Comparison of ENCODE assay signal across 33 cellular contexts in the genomic region with DNA sequence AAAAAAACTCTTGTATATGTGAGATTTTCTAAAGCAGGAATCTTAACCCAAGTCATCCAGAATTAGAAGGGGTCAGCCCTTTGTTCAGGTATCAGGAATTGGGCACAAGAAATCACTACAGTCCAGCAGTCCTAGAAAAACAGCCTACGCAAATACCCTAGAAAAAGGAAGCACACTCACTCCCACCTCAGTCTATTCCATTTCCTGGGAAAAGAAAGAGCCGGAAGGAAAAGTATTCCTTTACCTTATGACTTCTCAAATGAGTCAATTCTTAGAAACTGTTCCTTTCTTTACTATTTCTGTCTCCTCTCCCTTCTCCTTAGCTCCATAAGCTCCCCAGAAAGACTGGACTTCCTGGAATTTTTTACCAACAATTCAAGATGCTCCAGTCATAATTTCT.
"Had no signal": no experiment of that assay in that cellular context is flagged by ENCODE, and none has a peak within 500 bp of the region (broad histone marks: within the 10 kb centered on the region; RNA-seq: fewer than 3 reads in every experiment).

No MANE protein-coding gene starts in this region.

- H3K4me3 ChIP-seq: ascending aorta, body of pancreas, breast epithelium, K562, PC-9, SJCRH30, SK-N-MC had no signal

- ATAC-seq: activated T-cell treated with anti-CD3 and anti-CD28 coated beads, Interleukin-2, amount 50 U/mL, for 72 hours; activated T-helper 17 cell treated with anti-CD3 and anti-CD28 coated beads, Interleukin-2, amount 50 U/mL, for 72 hours; body of pancreas; K562 had no signal

- H3K4me1 ChIP-seq: ascending aorta, body of pancreas, breast epithelium, SJCRH30 had no signal

- H3K9me3 ChIP-seq: ascending aorta, body of pancreas, breast epithelium, SJCRH30 had no signal

- H3K9me3 Mint-ChIP-seq: activated CD4-positive, alpha-beta memory T cell treated with anti-CD3 and anti-CD28 coated beads, Interleukin-2, amount 10 ng/mL, durations not matched to agents 7 days and 5 days; activated naive CD8-positive, alpha-beta T cell treated with anti-CD3 and anti-CD28 coated beads for 36 hours; activated T-cell treated with anti-CD3 and anti-CD28 coated beads, Interleukin-2, amount 50 U/mL, for 72 hours; activated T-helper 17 cell treated with anti-CD3 and anti-CD28 coated beads, Interleukin-2, amount 50 U/mL, for 72 hours had no signal

- H2AFZ ChIP-seq: PC-9 had no signal

- DNase-seq: activated CD4-positive, alpha-beta memory T cell treated with anti-CD3 and anti-CD28 coated beads, Interleukin-2, amount 10 ng/mL, durations not matched to agents 7 days and 5 days; activated CD4-positive, alpha-beta T cell treated with anti-CD3 and anti-CD28 coated beads for 1 hour; activated CD4-positive, alpha-beta T cell treated with anti-CD3 and anti-CD28 coated beads for 48 hours; activated CD4-positive, CD25-positive, alpha-beta regulatory T cell; activated CD8-positive, alpha-beta memory T cell treated with anti-CD3 and anti-CD28 coated beads for 24 hours; activated effector memory CD4-positive, alpha-beta T cell treated with anti-CD3 and anti-CD28 coated beads, Interleukin-2, amount 50 U/mL, for 16 hours; activated naive CD4-positive, alpha-beta T cell; activated naive CD4-positive, alpha-beta T cell treated with anti-CD3 and anti-CD28 coated beads, Interleukin-2, amount 50 U/mL, for 16 hours; activated naive CD8-positive, alpha-beta T cell treated with anti-CD3 and anti-CD28 coated beads for 36 hours; activated T-cell treated with anti-CD3 and anti-CD28 coated beads, Interleukin-2, amount 50 U/mL, for 1 hour; activated T-cell treated with anti-CD3 and anti-CD28 coated beads, Interleukin-2, amount 50 U/mL, for 72 hours; amniotic stem cell; body of pancreas; NCI-H1092 treated with DMSO at 0.1 percent for 48 hours; NCI-H1417; NCI-H146; NCI-H187; NCI-H2029 treated with DMSO at 0.1 percent for 48 hours; NCI-H2171 treated with DMSO at 0.1 percent for 48 hours; NCI-H2227 treated with DMSO at 0.1 percent for 48 hours; NCI-H446; NCI-H510A treated with DMSO at 0.1 percent for 48 hours; NCI-H69; PC-9; SHP77; SJCRH30; T1000; WERI-Rb-1 had no signal

- H3K36me3 ChIP-seq: ascending aorta, breast epithelium, SJCRH30, WERI-Rb-1 had no signal

- H3K27ac Mint-ChIP-seq: activated CD4-positive, alpha-beta memory T cell treated with anti-CD3 and anti-CD28 coated beads, Interleukin-2, amount 10 ng/mL, durations not matched to agents 7 days and 5 days; activated naive CD8-positive, alpha-beta T cell treated with anti-CD3 and anti-CD28 coated beads for 36 hours; activated T-cell treated with anti-CD3 and anti-CD28 coated beads, Interleukin-2, amount 50 U/mL, for 72 hours; activated T-helper 17 cell treated with anti-CD3 and anti-CD28 coated beads, Interleukin-2, amount 50 U/mL, for 72 hours had no signal

- H3K4me3 Mint-ChIP-seq: activated CD4-positive, alpha-beta memory T cell treated with anti-CD3 and anti-CD28 coated beads, Interleukin-2, amount 10 ng/mL, durations not matched to agents 7 days and 5 days; activated naive CD8-positive, alpha-beta T cell treated with anti-CD3 and anti-CD28 coated beads for 36 hours; activated T-cell treated with anti-CD3 and anti-CD28 coated beads, Interleukin-2, amount 50 U/mL, for 72 hours; activated T-helper 17 cell treated with anti-CD3 and anti-CD28 coated beads, Interleukin-2, amount 50 U/mL, for 72 hours had no signal

- H3K27ac ChIP-seq: ascending aorta, body of pancreas, breast epithelium, PC-9, SJCRH30, SK-N-MC, WERI-Rb-1 had no signal

- H3K27me3 Mint-ChIP-seq: activated CD4-positive, alpha-beta memory T cell treated with anti-CD3 and anti-CD28 coated beads, Interleukin-2, amount 10 ng/mL, durations not matched to agents 7 days and 5 days; activated naive CD8-positive, alpha-beta T cell treated with anti-CD3 and anti-CD28 coated beads for 36 hours; activated T-helper 17 cell treated with anti-CD3 and anti-CD28 coated beads, Interleukin-2, amount 50 U/mL, for 72 hours had no signal

- H3K27me3 ChIP-seq: ascending aorta, body of pancreas, breast epithelium, SJCRH30 had no signal

- H3K4me2 ChIP-seq: PC-9 had no signal

- H3K36me3 Mint-ChIP-seq: activated naive CD8-positive, alpha-beta T cell treated with anti-CD3 and anti-CD28 coated beads for 36 hours had no signal
